8 cellular contexts compared by ENCODE assay signal in the genomic region with DNA sequence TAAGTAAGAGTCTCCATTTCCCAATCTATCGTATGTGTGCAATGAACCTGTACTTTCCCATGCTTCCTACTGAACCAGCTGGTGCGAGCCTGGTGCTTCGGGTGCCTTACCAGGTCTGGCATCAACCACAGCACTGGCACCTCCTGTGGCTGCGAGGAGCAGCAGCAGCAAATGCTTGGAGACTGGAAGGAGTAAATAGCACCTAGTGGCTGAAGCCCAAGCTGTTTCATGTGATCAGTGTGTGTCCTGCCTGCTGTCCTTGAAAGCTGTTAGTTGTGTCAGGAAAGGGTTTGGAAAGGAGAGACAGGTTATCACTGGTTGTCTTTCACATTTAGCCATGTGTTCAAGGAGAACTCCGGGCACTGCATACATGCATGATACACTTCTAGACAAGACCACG. TPM values are rescaled to one million over a fixed set of nuclear protein-coding genes. Genes with fewer than 3 reads are reported as not detected.
DNase-seq lines count a peak whose midpoint lies in the region; ATAC-seq, FAIRE-seq and TF ChIP-seq lines count a peak whose summit lies in the region.

No MANE protein-coding gene starts in this region.

- TF ChIP-seq CTCF in fibroblast of villous mesenchyme (IDR thresholded peaks at IDR 0.05; ENCODE audit: insufficient read depth, low read depth, low read length), result peak; percentile 3

- H3K27me3 Mint-ChIP-seq in natural killer cell treated with Interleukin-12 subunit alpha and Interleukin-12 subunit beta and Interleukin-15 and Interleukin-18, amount 100 ng/mL, for 72 hours, result peaks cover 19% of the 10 kb centered on the region in 2 donors

- H3K36me3 ChIP-seq in small intestine (ENCODE audit: control insufficient read depth in 2 of 2, insufficient read depth in 2 of 2, low read length in 2 of 2), result no peaks in the 10 kb centered on the region

- peak; percentile 34 for DNase-seq in NCI-H1436 (lab: John Stamatoyannopoulos, UW)
- DNase-seq in NCI-H1436 treated with DMSO at 0.1 percent for 48 hours (lab: John Stamatoyannopoulos, UW), result no peak
- peak; percentile 88 for DNase-seq in NCI-H69 (lab: John Stamatoyannopoulos, UW)
- DNase-seq in fibroblast of villous mesenchyme (ENCODE audit: low read depth), result no peak
- DNase-seq in small intestine, result peak; percentile 47
- no peak for DNase-seq in natural killer cell treated with Interleukin-12 subunit alpha and Interleukin-12 subunit beta and Interleukin-15 and Interleukin-18, amount 100 ng/mL, for 72 hours (ENCODE audit: low spot score)

- ATAC-seq in HG02973 (IDR thresholded peaks at IDR 0.05; ENCODE audit: unreplicated experiment) (no peak), GM18520 (IDR thresholded peaks at IDR 0.05; ENCODE audit: unreplicated experiment) (no peak)
- ATAC-seq in natural killer cell treated with Interleukin-12 subunit alpha and Interleukin-12 subunit beta and Interleukin-15 and Interleukin-18, amount 100 ng/mL, for 72 hours, result no peak

- peaks cover 0 to 3% of the 10 kb centered on the region in 2 donors for H3K27me3 ChIP-seq in small intestine (ENCODE audit: control insufficient read depth in 2 of 2, insufficient read depth in 2 of 2, low read length in 2 of 2)

- no peak overlapping the region for H3K27ac ChIP-seq in small intestine (ENCODE audit: low read depth in 1 of 2, low read length in 1 of 2)

- H3K9me3 ChIP-seq in small intestine (ENCODE audit: control insufficient read depth, low read depth), result no peaks in the 10 kb centered on the region

- FAIRE-seq in small intestine (lab: Jason Lieb, UNC), result no peak

- no peaks in the 10 kb centered on the region for H3K4me1 Mint-ChIP-seq in natural killer cell treated with Interleukin-12 subunit alpha and Interleukin-12 subunit beta and Interleukin-15 and Interleukin-18, amount 100 ng/mL, for 72 hours (ENCODE audit: low read depth in 2 of 2)

- H3K36me3 Mint-ChIP-seq in natural killer cell treated with Interleukin-12 subunit alpha and Interleukin-12 subunit beta and Interleukin-15 and Interleukin-18, amount 100 ng/mL, for 72 hours, result no peaks in the 10 kb centered on the region

- H3K9me3 Mint-ChIP-seq in natural killer cell treated with Interleukin-12 subunit alpha and Interleukin-12 subunit beta and Interleukin-15 and Interleukin-18, amount 100 ng/mL, for 72 hours, result no peaks in the 10 kb centered on the region

- H3K27ac Mint-ChIP-seq in natural killer cell treated with Interleukin-12 subunit alpha and Interleukin-12 subunit beta and Interleukin-15 and Interleukin-18, amount 100 ng/mL, for 72 hours, result no peak overlapping the region

- no peak overlapping the region for H3K4me3 ChIP-seq in fibroblast of villous mesenchyme (ENCODE audit: low read depth, low read length)
- no peak overlapping the region for H3K4me3 ChIP-seq in small intestine (ENCODE audit: low read depth in 1 of 2, low read length in 2 of 2)

- no peaks in the 10 kb centered on the region for H3K4me1 ChIP-seq in small intestine (ENCODE audit: control insufficient read depth in 2 of 2, insufficient read depth in 1 of 2, low read depth in 1 of 2, low read length in 1 of 2)

- WGBS in small intestine, 3 donors, result 37 to 62% (median 43%) methylated on average over 6 of the region's 6 CpGs

- H3K4me3 Mint-ChIP-seq in natural killer cell treated with Interleukin-12 subunit alpha and Interleukin-12 subunit beta and Interleukin-15 and Interleukin-18, amount 100 ng/mL, for 72 hours, result no peak overlapping the region

RNA-seq across cellular contexts. Expression of a gene that starts 31.8 kb away (rescaled TPM):
- total RNA-seq in fibroblast of villous mesenchyme, result under 0.01 TPM in 1 of 2 replicates, not detected in the other
- 1 to 10 TPM in 2 of 3 donors, not detected in 1; 2.2 to 6.1 TPM for polyA plus RNA-seq in small intestine
- not detected for total RNA-seq in natural killer cell treated with Interleukin-12 subunit alpha and Interleukin-12 subunit beta and Interleukin-15 and Interleukin-18, amount 100 ng/mL, for 72 hours

Comparison
In these comparisons a context has a peak if more than half of its experiments do, and no peak if none do; other contexts are left out.
1. DNase-seq: peak in NCI-H1436 (single experiment), NCI-H69 (single experiment) and small intestine (single experiment); none in NCI-H1436 treated with DMSO at 0.1 percent for 48 hours (single experiment), fibroblast of villous mesenchyme (single experiment) and natural killer cell treated with Interleukin-12 subunit alpha and Interleukin-12 subunit beta and Interleukin-15 and Interleukin-18, amount 100 ng/mL, for 72 hours (single experiment).